Comparison of ENCODE assay signal across 35 cellular contexts in genomic region chr1:2178875-2179274, GRCh38.
"Had no signal": no experiment of that assay in that cellular context is flagged by ENCODE, and none has a peak within 500 bp of the region (broad histone marks: within the 10 kb centered on the region; RNA-seq: fewer than 3 reads in every experiment).

No MANE protein-coding gene starts in this region.

- H3K27ac Mint-ChIP-seq: activated B cell treated with CpG ODN at 0.5 μM for 24 hours; activated CD8-positive, alpha-beta T cell treated with anti-CD3 and anti-CD28 coated beads for 36 hours; activated naive CD4-positive, alpha-beta T cell treated with anti-CD3 and anti-CD28 coated beads for 36 hours; activated naive CD4-positive, alpha-beta T cell treated with anti-CD3 and anti-CD28 coated beads, Interleukin-2, amount 50 U/mL, for 24 hours; activated naive CD8-positive, alpha-beta T cell treated with anti-CD3 and anti-CD28 coated beads for 36 hours; activated naive CD8-positive, alpha-beta T cell treated with anti-CD3 and anti-CD28 coated beads, Interleukin-2, amount 50 U/mL, for 24 hours; activated T-helper 1 cell treated with anti-CD3 and anti-CD28 coated beads, Interleukin-12 subunit alpha, Interleukin-12 subunit beta, Interleukin-2, Interleukin-4 antibody, amounts not matched to agents 30 ng/mL and 10 ng/mL and 1 ng/mL, durations not matched to agents 14 hours and 24 hours and 36 hours; activated T-helper 2 cell treated with anti-CD3 and anti-CD28 coated beads, Interferon-gamma antibody, Interleukin-2, Interleukin-4, amounts not matched to agents 10 μg/mL and 5 μg/mL and 100 μg/mL, durations not matched to agents 14 hours and 24 hours and 36 hours; dendritic cell treated with granulocyte-macrophage colony-stimulating factor and Interleukin-4, amounts not matched to agents 40 ng/mL and 50 ng/mL, for 4 days; endodermal cell; T-helper 17 cell; T-helper 2 cell treated with Interferon-gamma antibody and Interleukin-4, amounts not matched to agents 5 μg/mL and 100 μg/mL, for 36 hours had no signal

- H3K4me1 Mint-ChIP-seq: activated naive CD4-positive, alpha-beta T cell treated with anti-CD3 and anti-CD28 coated beads, Interleukin-2, amount 50 U/mL, for 24 hours; activated naive CD8-positive, alpha-beta T cell treated with anti-CD3 and anti-CD28 coated beads for 36 hours; endodermal cell had no signal

- H3K4me3 Mint-ChIP-seq: activated B cell treated with CpG ODN at 0.5 μM for 24 hours; activated CD8-positive, alpha-beta T cell treated with anti-CD3 and anti-CD28 coated beads for 36 hours; activated naive CD4-positive, alpha-beta T cell treated with anti-CD3 and anti-CD28 coated beads for 36 hours; activated naive CD4-positive, alpha-beta T cell treated with anti-CD3 and anti-CD28 coated beads, Interleukin-2, amount 50 U/mL, for 24 hours; activated naive CD8-positive, alpha-beta T cell treated with anti-CD3 and anti-CD28 coated beads for 36 hours; activated naive CD8-positive, alpha-beta T cell treated with anti-CD3 and anti-CD28 coated beads, Interleukin-2, amount 50 U/mL, for 24 hours; activated T-helper 1 cell treated with anti-CD3 and anti-CD28 coated beads, Interleukin-12 subunit alpha, Interleukin-12 subunit beta, Interleukin-2, Interleukin-4 antibody, amounts not matched to agents 30 ng/mL and 10 ng/mL and 1 ng/mL, durations not matched to agents 14 hours and 24 hours and 36 hours; dendritic cell treated with granulocyte-macrophage colony-stimulating factor and Interleukin-4, amounts not matched to agents 40 ng/mL and 50 ng/mL, for 4 days; endodermal cell; T-helper 2 cell treated with Interferon-gamma antibody and Interleukin-4, amounts not matched to agents 5 μg/mL and 100 μg/mL, for 36 hours had no signal

- H3K27me3 Mint-ChIP-seq: activated B cell treated with CpG ODN at 0.5 μM for 24 hours; activated CD8-positive, alpha-beta T cell treated with anti-CD3 and anti-CD28 coated beads for 36 hours; activated naive CD4-positive, alpha-beta T cell treated with anti-CD3 and anti-CD28 coated beads, Interleukin-2, amount 50 U/mL, for 24 hours; activated naive CD8-positive, alpha-beta T cell treated with anti-CD3 and anti-CD28 coated beads for 36 hours; activated naive CD8-positive, alpha-beta T cell treated with anti-CD3 and anti-CD28 coated beads, Interleukin-2, amount 50 U/mL, for 24 hours; T-helper 17 cell had no signal

- H3K36me3 Mint-ChIP-seq: activated naive CD8-positive, alpha-beta T cell treated with anti-CD3 and anti-CD28 coated beads for 36 hours had no signal

- H3K9me3 Mint-ChIP-seq: activated B cell treated with CpG ODN at 0.5 μM for 24 hours; activated CD8-positive, alpha-beta T cell treated with anti-CD3 and anti-CD28 coated beads for 36 hours; activated naive CD4-positive, alpha-beta T cell treated with anti-CD3 and anti-CD28 coated beads for 36 hours; activated naive CD4-positive, alpha-beta T cell treated with anti-CD3 and anti-CD28 coated beads, Interleukin-2, amount 50 U/mL, for 24 hours; activated naive CD8-positive, alpha-beta T cell treated with anti-CD3 and anti-CD28 coated beads for 36 hours; activated naive CD8-positive, alpha-beta T cell treated with anti-CD3 and anti-CD28 coated beads, Interleukin-2, amount 50 U/mL, for 24 hours; activated T-helper 1 cell treated with anti-CD3 and anti-CD28 coated beads, Interleukin-12 subunit alpha, Interleukin-12 subunit beta, Interleukin-2, Interleukin-4 antibody, amounts not matched to agents 30 ng/mL and 10 ng/mL and 1 ng/mL, durations not matched to agents 14 hours and 24 hours and 36 hours; activated T-helper 2 cell treated with anti-CD3 and anti-CD28 coated beads, Interferon-gamma antibody, Interleukin-2, Interleukin-4, amounts not matched to agents 10 μg/mL and 5 μg/mL and 100 μg/mL, durations not matched to agents 14 hours and 24 hours and 36 hours; brain; dendritic cell treated with granulocyte-macrophage colony-stimulating factor and Interleukin-4, amounts not matched to agents 40 ng/mL and 50 ng/mL, for 4 days; endodermal cell; T-helper 2 cell treated with Interferon-gamma antibody and Interleukin-4, amounts not matched to agents 5 μg/mL and 100 μg/mL, for 36 hours had no signal

- H3K36me3 ChIP-seq: breast epithelium, cardiac muscle cell had no signal

- ATAC-seq: activated CD4-positive, CD25-positive, alpha-beta regulatory T cell treated with anti-CD3 and anti-CD28 coated beads, Interleukin-2, amount 50 U/mL, for 24 hours; activated CD8-positive, alpha-beta T cell treated with anti-CD3 and anti-CD28 coated beads for 36 hours; activated naive CD8-positive, alpha-beta T cell treated with anti-CD3 and anti-CD28 coated beads, Interleukin-2, amount 50 U/mL, for 24 hours; esophagus mucosa; heart left ventricle; T-helper 17 cell had no signal

- H3K9me3 ChIP-seq: ascending aorta, breast epithelium, heart left ventricle had no signal

- DNase-seq: activated B cell treated with CpG ODN at 0.5 μM for 24 hours; activated CD4-positive, alpha-beta T cell treated with anti-CD3 and anti-CD28 coated beads for 48 hours; activated CD4-positive, alpha-beta T cell treated with anti-CD3 and anti-CD28 coated beads, Interleukin-2, amount 50 U/mL, for 1 hour; activated CD4-positive, alpha-beta T cell treated with anti-CD3 and anti-CD28 coated beads, Interleukin-2, amount 50 U/mL, for 48 hours; activated CD8-positive, alpha-beta memory T cell treated with anti-CD3 and anti-CD28 coated beads for 24 hours; activated CD8-positive, alpha-beta T cell treated with anti-CD3 and anti-CD28 coated beads for 36 hours; activated effector memory CD4-positive, alpha-beta T cell treated with anti-CD3 and anti-CD28 coated beads, Interleukin-2, amount 50 U/mL, for 16 hours; activated naive CD4-positive, alpha-beta T cell treated with anti-CD3 and anti-CD28 coated beads for 36 hours; activated naive CD8-positive, alpha-beta T cell treated with anti-CD3 and anti-CD28 coated beads for 36 hours; activated naive CD8-positive, alpha-beta T cell treated with anti-CD3 and anti-CD28 coated beads, Interleukin-2, amount 50 U/mL, for 24 hours; activated T-cell treated with anti-CD3 and anti-CD28 coated beads, Interleukin-2, amount 50 U/mL, for 1 hour; activated T-cell treated with anti-CD3 and anti-CD28 coated beads, Interleukin-2, amount 50 U/mL, for 48 hours; central memory CD4-positive, alpha-beta T cell; cerebellar nuclear complex; effector memory CD4-positive, alpha-beta T cell; foreskin fibroblast; heart left ventricle; T-helper 1 cell; T-helper 17 cell had no signal

- H3K4me3 ChIP-seq: ascending aorta, breast epithelium, cardiac muscle cell, coronary artery, dorsolateral prefrontal cortex, heart left ventricle had no signal

- H3K27ac ChIP-seq: ascending aorta, breast epithelium, cardiac muscle cell, coronary artery, heart left ventricle, WERI-Rb-1 had no signal

- H3K4me1 ChIP-seq: ascending aorta, breast epithelium had no signal

- FAIRE-seq: frontal cortex had no signal

- H3K27me3 ChIP-seq: ascending aorta, breast epithelium, cardiac muscle cell, dorsolateral prefrontal cortex, heart left ventricle had no signal
